ENCODE assay signal across 15 cellular contexts in the genomic region with DNA sequence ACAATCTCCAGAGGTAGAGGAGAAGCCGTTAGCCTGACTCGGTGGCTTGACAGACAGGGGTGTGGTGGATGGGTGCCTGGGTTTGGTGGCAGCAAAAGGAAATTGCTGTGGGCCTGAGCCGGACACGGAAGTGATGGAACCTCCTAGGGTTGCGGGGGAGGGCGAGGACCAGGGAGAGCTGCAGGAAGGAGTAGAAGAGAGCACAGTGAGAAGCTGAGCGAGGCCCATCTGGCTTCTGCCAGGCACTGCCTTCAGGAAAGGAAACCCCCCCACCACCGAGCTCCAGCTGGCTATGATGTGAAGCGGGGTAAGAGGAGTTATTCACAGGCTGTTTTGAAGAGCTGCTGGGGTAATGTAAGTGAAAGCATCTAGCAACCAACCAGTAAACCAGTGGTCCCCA.
A peak's percentile ranks its signal among the peaks of the same experiment; 100 is the strongest.
DNase-seq lines count a peak whose midpoint lies in the region; ATAC-seq and TF ChIP-seq lines count a peak whose summit lies in the region.
"Had no signal": no experiment of that assay in that cellular context is flagged by ENCODE, and none has a peak within 500 bp of the region (broad histone marks: within the 10 kb centered on the region; RNA-seq: fewer than 3 reads in every experiment).

No MANE protein-coding gene starts in this region.

- H3F3A ChIP-seq in GM23338 (replicated peaks; ENCODE audit: low read depth) = no peaks in the 10 kb centered on the region

- no peaks in the 10 kb centered on the region for H3K79me2 ChIP-seq in GM23338 (replicated peaks; ENCODE audit: insufficient read depth)

- intact Hi-C loops in lower leg skin (cut with DNase I; ENCODE audit: low total_unique reads) = no loop called here
- intact Hi-C loops in sciatic nerve (cut with DNase I) = no loop called here

- H3K27ac Mint-ChIP-seq in GM23338 (no peak overlapping the region), memory B cell (peak overlapping the region; percentile 21)
- no peak overlapping the region for H3K27ac Mint-ChIP-seq in activated T-cell treated with anti-CD3 and anti-CD28 coated beads, Interleukin-2, amount 50 U/mL, for 72 hours

- 79% methylated on average over 9 of the region's 9 CpGs for WGBS in lower leg skin, 2 donors

- peaks cover 6% of the 10 kb centered on the region for H3K36me3 Mint-ChIP-seq in GM23338 (ENCODE audit: low read depth)
- no peaks in the 10 kb centered on the region for H3K36me3 Mint-ChIP-seq in memory B cell
- no peaks in the 10 kb centered on the region for H3K36me3 Mint-ChIP-seq in activated T-cell treated with anti-CD3 and anti-CD28 coated beads, Interleukin-2, amount 50 U/mL, for 72 hours (ENCODE audit: insufficient read depth in 2 of 2)

- ATAC-seq in GM23338 = no peak
- no peak for ATAC-seq in memory B cell (ENCODE audit: low read depth)
- ATAC-seq in sciatic nerve = no peak
- no peak for ATAC-seq in activated T-cell treated with anti-CD3 and anti-CD28 coated beads, Interleukin-2, amount 50 U/mL, for 72 hours (replicated peaks in 1 of 2)

- no peaks in the 10 kb centered on the region for H3K4me1 ChIP-seq in GM23338 (ENCODE audit: insufficient read depth)

- H3K27me3 Mint-ChIP-seq in GM23338 (ENCODE audit: insufficient read depth, low read depth, poor library complexity) (peaks cover 3% of the 10 kb centered on the region), memory B cell (peaks cover 9% of the 10 kb centered on the region)
- peaks cover 6% of the 10 kb centered on the region for H3K27me3 Mint-ChIP-seq in activated T-cell treated with anti-CD3 and anti-CD28 coated beads, Interleukin-2, amount 50 U/mL, for 72 hours (ENCODE audit: low read depth)

- H3K27ac ChIP-seq in GM23338 (ENCODE audit: low read depth) = no peak overlapping the region

- H3K4me3 ChIP-seq in GM23338 (no peak overlapping the region), lower leg skin (ENCODE audit: low read depth, poor library complexity, severe bottlenecking) (no peak overlapping the region)

- H2AFZ ChIP-seq in GM23338 = 0 out of 2 replicates have a peak overlapping the region, but pooled peaks have one; percentile 28

- no peaks in the 10 kb centered on the region for H3K9me2 ChIP-seq in GM23338 (ENCODE audit: insufficient read depth)
- H3K9me2 ChIP-seq: SK-N-SH had no signal

- TF ChIP-seq CTCF in GM23338 (conservative IDR thresholded peaks at IDR 0.05; ENCODE audit: low read depth in 2 of 2) (no peak), lower leg skin (IDR thresholded peaks at IDR 0.05) (no peak)

- no peaks in the 10 kb centered on the region; the same call in 2 of the 3 replicates for H3K4me1 Mint-ChIP-seq in GM23338
- no peaks in the 10 kb centered on the region for H3K4me1 Mint-ChIP-seq in memory B cell
- no peaks in the 10 kb centered on the region for H3K4me1 Mint-ChIP-seq in activated T-cell treated with anti-CD3 and anti-CD28 coated beads, Interleukin-2, amount 50 U/mL, for 72 hours (ENCODE audit: low read depth)

- H3K4me2 ChIP-seq in GM23338 = no peak overlapping the region
- H3K4me2 ChIP-seq: SK-N-SH had no signal

- H3K36me3 ChIP-seq in GM23338 (ENCODE audit: insufficient read depth) = no peaks in the 10 kb centered on the region

- no peaks in the 10 kb centered on the region for H3K27me3 ChIP-seq in GM23338 (ENCODE audit: insufficient read depth)

- no peak for DNase-seq in GM23338 (ENCODE audit: low spot score)
- DNase-seq in NCI-H1694 treated with DMSO at 0.1 percent for 48 hours (lab: John Stamatoyannopoulos, UW) = peak; percentile 51
- peak; percentile 65 for DNase-seq in NCI-H82 treated with DMSO at 0.1 percent for 48 hours (lab: John Stamatoyannopoulos, UW; ENCODE audit: unreplicated experiment)
- no peak for DNase-seq in memory B cell (ENCODE audit: low spot score in 2 of 2)
- no peak for DNase-seq in activated CD4-positive, alpha-beta T cell treated with anti-CD3 and anti-CD28 coated beads, Interleukin-2, amount 50 U/mL, for 4 hours
- no peak for DNase-seq in lower leg skin (ENCODE audit: low spot score in 2 of 2)
- no peak for DNase-seq in sciatic nerve (ENCODE audit: low spot score)
- no peak for DNase-seq in activated T-cell treated with anti-CD3 and anti-CD28 coated beads, Interleukin-2, amount 50 U/mL, for 72 hours
- DNase-seq: Calu3, H7, NCI-H2081 treated with DMSO at 0.1 percent for 48 hours, NCI-H446 treated with DMSO at 0.1 percent for 48 hours, NCI-H69, SIG-M5, SK-N-SH had no signal

- H3K9me3 Mint-ChIP-seq in GM23338 = peaks cover 19% of the 10 kb centered on the region
- H3K9me3 Mint-ChIP-seq in memory B cell = no peaks in the 10 kb centered on the region
- H3K9me3 Mint-ChIP-seq in activated T-cell treated with anti-CD3 and anti-CD28 coated beads, Interleukin-2, amount 50 U/mL, for 72 hours = no peaks in the 10 kb centered on the region

- H3K4me3 Mint-ChIP-seq in GM23338 (no peak overlapping the region), memory B cell (no peak overlapping the region)
- H3K4me3 Mint-ChIP-seq in activated T-cell treated with anti-CD3 and anti-CD28 coated beads, Interleukin-2, amount 50 U/mL, for 72 hours = no peak overlapping the region

- no peaks in the 10 kb centered on the region for H4K20me1 ChIP-seq in GM23338 (replicated peaks; ENCODE audit: insufficient read depth)

- no peak for TF ChIP-seq POLR2A in lower leg skin (IDR thresholded peaks at IDR 0.05)

TF ChIP-seq in GM23338, 12 proteins besides CTCF, POLR2A, EP300 and RAD21 (continues in another document):
- TF ChIP-seq STAT1 (IDR thresholded peaks at IDR 0.05; ENCODE audit: unreplicated experiment) = no peak
- TF ChIP-seq, protein P1, sequence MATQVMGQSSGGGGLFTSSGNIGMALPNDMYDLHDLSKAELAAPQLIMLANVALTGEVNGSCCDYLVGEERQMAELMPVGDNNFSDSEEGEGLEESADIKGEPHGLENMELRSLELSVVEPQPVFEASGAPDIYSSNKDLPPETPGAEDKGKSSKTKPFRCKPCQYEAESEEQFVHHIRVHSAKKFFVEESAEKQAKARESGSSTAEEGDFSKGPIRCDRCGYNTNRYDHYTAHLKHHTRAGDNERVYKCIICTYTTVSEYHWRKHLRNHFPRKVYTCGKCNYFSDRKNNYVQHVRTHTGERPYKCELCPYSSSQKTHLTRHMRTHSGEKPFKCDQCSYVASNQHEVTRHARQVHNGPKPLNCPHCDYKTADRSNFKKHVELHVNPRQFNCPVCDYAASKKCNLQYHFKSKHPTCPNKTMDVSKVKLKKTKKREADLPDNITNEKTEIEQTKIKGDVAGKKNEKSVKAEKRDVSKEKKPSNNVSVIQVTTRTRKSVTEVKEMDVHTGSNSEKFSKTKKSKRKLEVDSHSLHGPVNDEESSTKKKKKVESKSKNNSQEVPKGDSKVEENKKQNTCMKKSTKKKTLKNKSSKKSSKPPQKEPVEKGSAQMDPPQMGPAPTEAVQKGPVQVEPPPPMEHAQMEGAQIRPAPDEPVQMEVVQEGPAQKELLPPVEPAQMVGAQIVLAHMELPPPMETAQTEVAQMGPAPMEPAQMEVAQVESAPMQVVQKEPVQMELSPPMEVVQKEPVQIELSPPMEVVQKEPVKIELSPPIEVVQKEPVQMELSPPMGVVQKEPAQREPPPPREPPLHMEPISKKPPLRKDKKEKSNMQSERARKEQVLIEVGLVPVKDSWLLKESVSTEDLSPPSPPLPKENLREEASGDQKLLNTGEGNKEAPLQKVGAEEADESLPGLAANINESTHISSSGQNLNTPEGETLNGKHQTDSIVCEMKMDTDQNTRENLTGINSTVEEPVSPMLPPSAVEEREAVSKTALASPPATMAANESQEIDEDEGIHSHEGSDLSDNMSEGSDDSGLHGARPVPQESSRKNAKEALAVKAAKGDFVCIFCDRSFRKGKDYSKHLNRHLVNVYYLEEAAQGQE (IDR thresholded peaks at IDR 0.05; ENCODE audit: unreplicated experiment) = no peak
- TF ChIP-seq POLR2AphosphoS5 (IDR thresholded peaks at IDR 0.05; ENCODE audit: low read depth) = no peak
- no peak for TF ChIP-seq EZH2 (IDR thresholded peaks at IDR 0.05; ENCODE audit: low read depth, unreplicated experiment)
- no peak for TF ChIP-seq JUNB (IDR thresholded peaks at IDR 0.05; ENCODE audit: unreplicated experiment)
- TF ChIP-seq, protein P2, sequence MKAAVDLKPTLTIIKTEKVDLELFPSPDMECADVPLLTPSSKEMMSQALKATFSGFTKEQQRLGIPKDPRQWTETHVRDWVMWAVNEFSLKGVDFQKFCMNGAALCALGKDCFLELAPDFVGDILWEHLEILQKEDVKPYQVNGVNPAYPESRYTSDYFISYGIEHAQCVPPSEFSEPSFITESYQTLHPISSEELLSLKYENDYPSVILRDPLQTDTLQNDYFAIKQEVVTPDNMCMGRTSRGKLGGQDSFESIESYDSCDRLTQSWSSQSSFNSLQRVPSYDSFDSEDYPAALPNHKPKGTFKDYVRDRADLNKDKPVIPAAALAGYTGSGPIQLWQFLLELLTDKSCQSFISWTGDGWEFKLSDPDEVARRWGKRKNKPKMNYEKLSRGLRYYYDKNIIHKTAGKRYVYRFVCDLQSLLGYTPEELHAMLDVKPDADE (IDR thresholded peaks at IDR 0.05) = no peak
- TF ChIP-seq NANOG (IDR thresholded peaks at IDR 0.05; ENCODE audit: borderline replicate concordance) = no peak
- TF ChIP-seq ZNF114 (CRISPR knock-in tag; IDR thresholded peaks at IDR 0.05) = no peak

Comparison
In these comparisons a context has a peak if more than half of its experiments do, and no peak if none do; other contexts are left out.
1. DNase-seq: peak in NCI-H1694 treated with DMSO at 0.1 percent for 48 hours (single experiment) and NCI-H82 treated with DMSO at 0.1 percent for 48 hours (single experiment); none in GM23338 (single experiment), memory B cell (0 of 2), activated CD4-positive, alpha-beta T cell treated with anti-CD3 and anti-CD28 coated beads, Interleukin-2, amount 50 U/mL, for 4 hours (0 of 2), lower leg skin (0 of 2), sciatic nerve (single experiment) and activated T-cell treated with anti-CD3 and anti-CD28 coated beads, Interleukin-2, amount 50 U/mL, for 72 hours (0 of 2).